ENCODE assay signal across 1 cellular context in genomic region chr14:53855127-53855526, GRCh38.
TF ChIP-seq lines count a peak whose summit lies in the region.

No MANE protein-coding gene starts in this region.

TF ChIP-seq in HepG2, 621 proteins besides CTCF, POLR2A, EP300 and RAD21 (continued from another document and continues in another):
- TF ChIP-seq NFAT5 (CRISPR knock-in tag; IDR thresholded peaks at IDR 0.05) (no peak), IRF2 (CRISPR knock-in tag; IDR thresholded peaks at IDR 0.05) (peak; percentile 64; the same call in 1 of the 2 replicates), RORA (CRISPR knock-in tag; IDR thresholded peaks at IDR 0.05) (no peak), KDM2A (CRISPR knock-in tag; IDR thresholded peaks at IDR 0.05; ENCODE audit: borderline replicate concordance, low read depth) (no peak), SRY (CRISPR knock-in tag; IDR thresholded peaks at IDR 0.05) (no peak), MLXIP (CRISPR knock-in tag; IDR thresholded peaks at IDR 0.05; ENCODE audit: borderline replicate concordance) (no peak), ZFY (CRISPR knock-in tag; IDR thresholded peaks at IDR 0.05) (no peak), ATF7 (IDR thresholded peaks at IDR 0.05) (no peak), ATF7 (CRISPR knock-in tag; IDR thresholded peaks at IDR 0.05) (no peak), SOX6 (IDR thresholded peaks at IDR 0.05) (no peak), SOX6 (CRISPR knock-in tag; IDR thresholded peaks at IDR 0.05) (peak; percentile 91), MTERF4 (CRISPR knock-in tag; IDR thresholded peaks at IDR 0.05) (no peak), ZNF256 (CRISPR knock-in tag; conservative IDR thresholded peaks at IDR 0.05) (no peak), DBP (CRISPR knock-in tag; IDR thresholded peaks at IDR 0.05; ENCODE audit: not compliant biosample characterization) (no peak), MYNN (CRISPR knock-in tag; IDR thresholded peaks at IDR 0.05; ENCODE audit: low read depth) (no peak), ZNF441 (CRISPR knock-in tag; IDR thresholded peaks at IDR 0.05; ENCODE audit: borderline replicate concordance) (no peak), TBL1XR1 (IDR thresholded peaks at IDR 0.05; ENCODE audit: borderline replicate concordance, low read length, partially characterized antibody) (no peak), THYN1 (CRISPR knock-in tag; IDR thresholded peaks at IDR 0.05; ENCODE audit: borderline replicate concordance, low read depth) (no peak), IRF1 (CRISPR knock-in tag; IDR thresholded peaks at IDR 0.05; ENCODE audit: low read depth) (no peak), TEAD3 (CRISPR knock-in tag; optimal IDR thresholded peaks at IDR 0.05; ENCODE audit: borderline replicate concordance) (no peak), SMARCE1 (IDR thresholded peaks at IDR 0.05; ENCODE audit: borderline replicate concordance) (no peak), ARNT2 (CRISPR knock-in tag; IDR thresholded peaks at IDR 0.05; ENCODE audit: low read depth) (no peak), ZSCAN20 (CRISPR knock-in tag; IDR thresholded peaks at IDR 0.05; ENCODE audit: borderline replicate concordance) (no peak), SP5 (CRISPR knock-in tag; IDR thresholded peaks at IDR 0.05; ENCODE audit: borderline replicate concordance, low read depth) (no peak), HNF4G (IDR thresholded peaks at IDR 0.05; ENCODE audit: borderline replicate concordance, low read depth, low read length) (peak; percentile 94), HNF4G (CRISPR knock-in tag; IDR thresholded peaks at IDR 0.05; ENCODE audit: borderline replicate concordance, low read depth) (peak; percentile 58; the same call in 1 of the 2 replicates), NFKBIZ (CRISPR knock-in tag; IDR thresholded peaks at IDR 0.05) (no peak), RARG (CRISPR knock-in tag; IDR thresholded peaks at IDR 0.05; ENCODE audit: low read depth) (no peak), ZNF333 (CRISPR knock-in tag; IDR thresholded peaks at IDR 0.05; ENCODE audit: borderline replicate concordance) (no peak), SOX5 (CRISPR knock-in tag; IDR thresholded peaks at IDR 0.05; ENCODE audit: borderline replicate concordance) (peak; percentile 90), CBX2 (IDR thresholded peaks at IDR 0.05; ENCODE audit: low read depth, low read length) (no peak), CBX2 (CRISPR knock-in tag; IDR thresholded peaks at IDR 0.05; ENCODE audit: low read depth) (no peak), ZBTB34 (CRISPR knock-in tag; IDR thresholded peaks at IDR 0.05) (no peak), ZNF737 (CRISPR knock-in tag; IDR thresholded peaks at IDR 0.05; ENCODE audit: borderline replicate concordance) (no peak), THAP8 (CRISPR knock-in tag; IDR thresholded peaks at IDR 0.05; ENCODE audit: borderline replicate concordance) (no peak), ZNF30 (CRISPR knock-in tag; IDR thresholded peaks at IDR 0.05) (no peak), ADNP (CRISPR knock-in tag; IDR thresholded peaks at IDR 0.05) (no peak), HIVEP1 (CRISPR knock-in tag; IDR thresholded peaks at IDR 0.05) (no peak), ZMAT3 (CRISPR knock-in tag; conservative IDR thresholded peaks at IDR 0.05) (no peak), ZNF776 (CRISPR knock-in tag; IDR thresholded peaks at IDR 0.05) (no peak), BRD4 (CRISPR knock-in tag; IDR thresholded peaks at IDR 0.05) (no peak), NCOR1 (IDR thresholded peaks at IDR 0.05; ENCODE audit: borderline replicate concordance, low read length) (peak; percentile 62; the same call in 1 of the 2 replicates), ARID5B (CRISPR knock-in tag; IDR thresholded peaks at IDR 0.05) (peak; percentile 89), POLR2AphosphoS2 (IDR thresholded peaks at IDR 0.05; ENCODE audit: low read depth, low read length) (no peak), NR1H2 (CRISPR knock-in tag; IDR thresholded peaks at IDR 0.05; ENCODE audit: borderline replicate concordance, low read depth) (no peak), PHF8 (CRISPR knock-in tag; IDR thresholded peaks at IDR 0.05) (no peak), FOXM1 (CRISPR knock-in tag; IDR thresholded peaks at IDR 0.05) (no peak), SETDB1 (CRISPR knock-in tag; IDR thresholded peaks at IDR 0.05; ENCODE audit: borderline replicate concordance) (no peak), PLRG1 (conservative IDR thresholded peaks at IDR 0.05) (no peak), ARID2 (CRISPR knock-in tag; IDR thresholded peaks at IDR 0.05; ENCODE audit: borderline replicate concordance) (no peak), BATF2 (CRISPR knock-in tag; IDR thresholded peaks at IDR 0.05) (no peak)
